In genomic region chr2:19026156-19026660, GRCh38 we compare ENCODE assay signal across 23 cellular contexts.
"Had no signal": no experiment of that assay in that cellular context is flagged by ENCODE, and none has a peak within 500 bp of the region (broad histone marks: within the 10 kb centered on the region; RNA-seq: fewer than 3 reads in every experiment).

No MANE protein-coding gene starts in this region.

- H3K36me3 ChIP-seq: left ventricle myocardium inferior, pancreas, prostate gland, suprapubic skin, thoracic aorta, tibial artery, upper lobe of right lung had no signal

- H3K27ac ChIP-seq: left ventricle myocardium inferior, pancreas, prostate gland, skin epidermis, suprapubic skin, thoracic aorta, tibial artery, upper lobe of right lung had no signal

- H3K9me3 ChIP-seq: left ventricle myocardium inferior, pancreas, prostate gland, suprapubic skin, thoracic aorta, tibial artery, upper lobe of right lung had no signal

- H3K4me1 ChIP-seq: left ventricle myocardium inferior, pancreas, prostate gland, suprapubic skin, upper lobe of right lung had no signal

- FAIRE-seq: pancreas, urothelium cell line had no signal

- H3K4me3 ChIP-seq: left ventricle myocardium inferior, lung, pancreas, prostate gland, skin epidermis, suprapubic skin, thoracic aorta, tibial artery, upper lobe of right lung had no signal

- H3K27me3 ChIP-seq: pancreas, suprapubic skin, tibial artery, upper lobe of right lung had no signal

- DNase-seq: hippocampal formation; left ventricle myocardium inferior; naive thymus-derived CD8-positive, alpha-beta T cell; nucleus accumbens; pancreas; posterior cingulate gyrus; retina; right cardiac atrium; stimulated activated CD4-positive, alpha-beta T cell treated with anti-CD3 and anti-CD28 coated beads, Interleukin-12 subunit alpha, Interleukin-12 subunit beta, amount 100 ng/mL, for 4 hours; stimulated activated CD4-positive, alpha-beta T cell treated with anti-CD3 and anti-CD28 coated beads, Interleukin-15, amount 100 ng/mL, for 24 hours; stimulated activated CD4-positive, alpha-beta T cell treated with anti-CD3 and anti-CD28 coated beads, Interleukin-2, amount 100 ng/mL, for 24 hours; stimulated activated CD4-positive, alpha-beta T cell treated with anti-CD3 and anti-CD28 coated beads, Interleukin-4, amount 100 ng/mL, for 1 hour; stimulated activated naive CD4-positive, alpha-beta T cell; tibial artery; trophoblast cell; upper lobe of right lung had no signal

- ATAC-seq: naive thymus-derived CD8-positive, alpha-beta T cell; pancreas; right cardiac atrium; sciatic nerve; upper lobe of right lung had no signal
